ENCODE assay signal across 16 cellular contexts in the genomic region with DNA sequence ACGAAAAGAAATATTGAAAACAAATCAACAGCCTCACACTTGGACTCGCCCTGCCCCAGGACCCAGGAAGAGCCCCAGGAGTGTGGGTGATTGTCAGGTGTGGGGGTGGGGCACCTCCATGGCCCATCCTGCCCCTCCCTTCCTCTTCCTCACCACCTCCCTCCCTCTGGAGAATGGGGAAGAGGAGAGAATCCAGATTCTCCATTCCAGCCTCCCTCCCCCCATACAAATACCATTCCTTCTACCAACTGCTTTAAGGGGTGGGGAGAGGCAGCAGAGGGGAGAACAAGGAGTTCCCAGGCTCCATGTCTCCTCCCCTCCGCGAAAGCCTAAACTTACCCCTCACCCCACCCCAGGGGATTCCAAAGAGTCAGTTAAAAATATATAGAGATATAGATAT. TPM values are rescaled to one million over a fixed set of nuclear protein-coding genes. Genes with fewer than 3 reads are reported as not detected.
DNase-seq lines count a peak whose midpoint lies in the region; ATAC-seq and TF ChIP-seq lines count a peak whose summit lies in the region.
"Had no signal": no experiment of that assay in that cellular context is flagged by ENCODE, and none has a peak within 500 bp of the region (broad histone marks: within the 10 kb centered on the region; RNA-seq: fewer than 3 reads in every experiment).

No MANE protein-coding gene starts in this region.

- POLR2A ChIA-PET in WTC11 (lab: Charles Lee) = no interaction called here
- POLR2A ChIA-PET in naive thymus-derived CD8-positive, alpha-beta T cell (lab: Charles Lee) = no interaction called here

- 33 to 95% methylated on average over 1 to 2 of the region's 4 CpGs for WGBS in gastroesophageal sphincter (ENCODE audit: low coverage in 1 of 2), 2 donors
- WGBS in tibial nerve, 2 donors = 52 to 54% methylated on average over 4 of the region's 4 CpGs

- H3K27me3 ChIP-seq in gastroesophageal sphincter = no peaks in the 10 kb centered on the region
- no peaks in the 10 kb centered on the region for H3K27me3 ChIP-seq in tibial nerve
- H3K27me3 ChIP-seq: neutrophil had no signal

- H3K27ac ChIP-seq in gastroesophageal sphincter (peak overlapping the region; percentile 76 to 100 (median 84)), tibial nerve (peak overlapping the region; percentile 55 to 85 (median 67))
- H3K27ac ChIP-seq: neutrophil had no signal

- no peaks in the 10 kb centered on the region for H3K9me3 Mint-ChIP-seq in WTC11
- no peaks in the 10 kb centered on the region for H3K9me3 Mint-ChIP-seq in naive thymus-derived CD8-positive, alpha-beta T cell
- no peaks in the 10 kb centered on the region for H3K9me3 Mint-ChIP-seq in mesothelial cell of epicardium
- H3K9me3 Mint-ChIP-seq: CD4-positive, alpha-beta memory T cell had no signal

- peak; percentile 14 for ATAC-seq in WTC11
- peak; percentile 86 for ATAC-seq in gastroesophageal sphincter
- no peak for ATAC-seq in naive thymus-derived CD8-positive, alpha-beta T cell
- ATAC-seq: HepG2 had no signal

- DNase-seq in WTC11 (ENCODE audit: low spot score) (no peak), tibial nerve (ENCODE audit: low spot score in 2 of 2) (peak in 1 of 2 donors; percentile 48), mucosa of gallbladder (ENCODE audit: low spot score) (no peak), mesothelial cell of epicardium (ENCODE audit: low spot score in 2 of 2, unreplicated experiment in 2 of 2) (no peak), HuH-7 (ENCODE audit: low spot score) (no peak)
- no peak for DNase-seq in naive thymus-derived CD8-positive, alpha-beta T cell
- no peak for DNase-seq in effector CD8-positive, alpha-beta T cell (lab: John Stamatoyannopoulos, UW)
- DNase-seq: activated CD8-positive, alpha-beta memory T cell treated with anti-CD3 and anti-CD28 coated beads for 24 hours; activated naive CD4-positive, alpha-beta T cell treated with anti-CD3 and anti-CD28 coated beads, Interleukin-2, amount 50 U/mL, for 16 hours; CD4-positive, alpha-beta memory T cell; central memory CD4-positive, alpha-beta T cell; NCI-H1105; NCI-H510A treated with DMSO at 0.1 percent for 48 hours had no signal

- H3K27me3 Mint-ChIP-seq in WTC11 (ENCODE audit: low read depth) (no peaks in the 10 kb centered on the region), mesothelial cell of epicardium (ENCODE audit: low read depth) (no peaks in the 10 kb centered on the region)
- H3K27me3 Mint-ChIP-seq in naive thymus-derived CD8-positive, alpha-beta T cell = no peaks in the 10 kb centered on the region
- H3K27me3 Mint-ChIP-seq: CD4-positive, alpha-beta memory T cell had no signal

- TF ChIP-seq EP300 in gastroesophageal sphincter (IDR thresholded peaks at IDR 0.05) = no peak
- peak; percentile 78 to 81 for TF ChIP-seq EP300 in tibial nerve (IDR thresholded peaks at IDR 0.05)

- H3K36me3 Mint-ChIP-seq in WTC11 = peaks cover 2% of the 10 kb centered on the region; the same call in 1 of the 2 replicates
- H3K36me3 Mint-ChIP-seq in naive thymus-derived CD8-positive, alpha-beta T cell = peaks cover 0 to 39% (median 6%) of the 10 kb centered on the region in 3 donors
- H3K36me3 Mint-ChIP-seq in mesothelial cell of epicardium = peaks cover 17% of the 10 kb centered on the region

- TF ChIP-seq POLR2A in gastroesophageal sphincter (IDR thresholded peaks at IDR 0.05) (no peak), tibial nerve (IDR thresholded peaks at IDR 0.05) (no peak)

- H3K4me1 ChIP-seq in gastroesophageal sphincter = peaks cover 9 to 65% (median 39%) of the 10 kb centered on the region in 3 donors
- H3K4me1 ChIP-seq in tibial nerve = peaks cover 0 to 54% (median 20%) of the 10 kb centered on the region in 4 donors

- H3K4me3 ChIP-seq in gastroesophageal sphincter (no peak overlapping the region), tibial nerve (no peak overlapping the region)

- H3K9me3 ChIP-seq in gastroesophageal sphincter (no peaks in the 10 kb centered on the region), tibial nerve (no peaks in the 10 kb centered on the region)
- H3K9me3 ChIP-seq: neutrophil had no signal

- H3K27ac Mint-ChIP-seq in WTC11 (no peak overlapping the region), mesothelial cell of epicardium (no peak overlapping the region)
- peak overlapping the region in 6 of 10 donors; percentile 37 to 88 (median 64) for H3K27ac Mint-ChIP-seq in naive thymus-derived CD8-positive, alpha-beta T cell

- CTCF ChIA-PET in WTC11 (lab: Charles Lee) = no interaction called here

- peaks cover 42% of the 10 kb centered on the region for H3K4me1 Mint-ChIP-seq in WTC11
- peaks cover 14 to 39% (median 27%) of the 10 kb centered on the region in 4 donors for H3K4me1 Mint-ChIP-seq in naive thymus-derived CD8-positive, alpha-beta T cell
- H3K4me1 Mint-ChIP-seq in mesothelial cell of epicardium = peaks cover 2% of the 10 kb centered on the region

- no peak overlapping the region for H3K4me3 Mint-ChIP-seq in WTC11
- H3K4me3 Mint-ChIP-seq in naive thymus-derived CD8-positive, alpha-beta T cell = no peak overlapping the region
- no peak overlapping the region for H3K4me3 Mint-ChIP-seq in mesothelial cell of epicardium
- H3K4me3 Mint-ChIP-seq: CD4-positive, alpha-beta memory T cell had no signal

- peaks cover 4 to 46% of the 10 kb centered on the region in 2 donors for H3K36me3 ChIP-seq in gastroesophageal sphincter
- peaks cover 6 to 32% (median 9%) of the 10 kb centered on the region in 3 donors for H3K36me3 ChIP-seq in tibial nerve

- TF ChIP-seq CTCF in WTC11 (IDR thresholded peaks at IDR 0.05) = no peak
- no peak for TF ChIP-seq CTCF in gastroesophageal sphincter (IDR thresholded peaks at IDR 0.05)
- TF ChIP-seq CTCF in tibial nerve (IDR thresholded peaks at IDR 0.05) = no peak
- no peak for TF ChIP-seq CTCF in mesothelial cell of epicardium (IDR thresholded peaks at IDR 0.05; ENCODE audit: unreplicated experiment)

TF ChIP-seq in WTC11, 78 proteins besides CTCF, POLR2A, EP300 and RAD21:
- TF ChIP-seq, protein P1, sequence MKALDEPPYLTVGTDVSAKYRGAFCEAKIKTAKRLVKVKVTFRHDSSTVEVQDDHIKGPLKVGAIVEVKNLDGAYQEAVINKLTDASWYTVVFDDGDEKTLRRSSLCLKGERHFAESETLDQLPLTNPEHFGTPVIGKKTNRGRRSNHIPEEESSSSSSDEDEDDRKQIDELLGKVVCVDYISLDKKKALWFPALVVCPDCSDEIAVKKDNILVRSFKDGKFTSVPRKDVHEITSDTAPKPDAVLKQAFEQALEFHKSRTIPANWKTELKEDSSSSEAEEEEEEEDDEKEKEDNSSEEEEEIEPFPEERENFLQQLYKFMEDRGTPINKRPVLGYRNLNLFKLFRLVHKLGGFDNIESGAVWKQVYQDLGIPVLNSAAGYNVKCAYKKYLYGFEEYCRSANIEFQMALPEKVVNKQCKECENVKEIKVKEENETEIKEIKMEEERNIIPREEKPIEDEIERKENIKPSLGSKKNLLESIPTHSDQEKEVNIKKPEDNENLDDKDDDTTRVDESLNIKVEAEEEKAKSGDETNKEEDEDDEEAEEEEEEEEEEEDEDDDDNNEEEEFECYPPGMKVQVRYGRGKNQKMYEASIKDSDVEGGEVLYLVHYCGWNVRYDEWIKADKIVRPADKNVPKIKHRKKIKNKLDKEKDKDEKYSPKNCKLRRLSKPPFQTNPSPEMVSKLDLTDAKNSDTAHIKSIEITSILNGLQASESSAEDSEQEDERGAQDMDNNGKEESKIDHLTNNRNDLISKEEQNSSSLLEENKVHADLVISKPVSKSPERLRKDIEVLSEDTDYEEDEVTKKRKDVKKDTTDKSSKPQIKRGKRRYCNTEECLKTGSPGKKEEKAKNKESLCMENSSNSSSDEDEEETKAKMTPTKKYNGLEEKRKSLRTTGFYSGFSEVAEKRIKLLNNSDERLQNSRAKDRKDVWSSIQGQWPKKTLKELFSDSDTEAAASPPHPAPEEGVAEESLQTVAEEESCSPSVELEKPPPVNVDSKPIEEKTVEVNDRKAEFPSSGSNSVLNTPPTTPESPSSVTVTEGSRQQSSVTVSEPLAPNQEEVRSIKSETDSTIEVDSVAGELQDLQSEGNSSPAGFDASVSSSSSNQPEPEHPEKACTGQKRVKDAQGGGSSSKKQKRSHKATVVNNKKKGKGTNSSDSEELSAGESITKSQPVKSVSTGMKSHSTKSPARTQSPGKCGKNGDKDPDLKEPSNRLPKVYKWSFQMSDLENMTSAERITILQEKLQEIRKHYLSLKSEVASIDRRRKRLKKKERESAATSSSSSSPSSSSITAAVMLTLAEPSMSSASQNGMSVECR (CRISPR knock-in tag; IDR thresholded peaks at IDR 0.05; ENCODE audit: borderline replicate concordance) = no peak
- TF ChIP-seq, protein P2, sequence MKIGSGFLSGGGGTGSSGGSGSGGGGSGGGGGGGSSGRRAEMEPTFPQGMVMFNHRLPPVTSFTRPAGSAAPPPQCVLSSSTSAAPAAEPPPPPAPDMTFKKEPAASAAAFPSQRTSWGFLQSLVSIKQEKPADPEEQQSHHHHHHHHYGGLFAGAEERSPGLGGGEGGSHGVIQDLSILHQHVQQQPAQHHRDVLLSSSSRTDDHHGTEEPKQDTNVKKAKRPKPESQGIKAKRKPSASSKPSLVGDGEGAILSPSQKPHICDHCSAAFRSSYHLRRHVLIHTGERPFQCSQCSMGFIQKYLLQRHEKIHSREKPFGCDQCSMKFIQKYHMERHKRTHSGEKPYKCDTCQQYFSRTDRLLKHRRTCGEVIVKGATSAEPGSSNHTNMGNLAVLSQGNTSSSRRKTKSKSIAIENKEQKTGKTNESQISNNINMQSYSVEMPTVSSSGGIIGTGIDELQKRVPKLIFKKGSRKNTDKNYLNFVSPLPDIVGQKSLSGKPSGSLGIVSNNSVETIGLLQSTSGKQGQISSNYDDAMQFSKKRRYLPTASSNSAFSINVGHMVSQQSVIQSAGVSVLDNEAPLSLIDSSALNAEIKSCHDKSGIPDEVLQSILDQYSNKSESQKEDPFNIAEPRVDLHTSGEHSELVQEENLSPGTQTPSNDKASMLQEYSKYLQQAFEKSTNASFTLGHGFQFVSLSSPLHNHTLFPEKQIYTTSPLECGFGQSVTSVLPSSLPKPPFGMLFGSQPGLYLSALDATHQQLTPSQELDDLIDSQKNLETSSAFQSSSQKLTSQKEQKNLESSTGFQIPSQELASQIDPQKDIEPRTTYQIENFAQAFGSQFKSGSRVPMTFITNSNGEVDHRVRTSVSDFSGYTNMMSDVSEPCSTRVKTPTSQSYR (CRISPR knock-in tag; IDR thresholded peaks at IDR 0.05) = 0 out of 2 replicates have a peak, but pooled peaks have one; percentile 30

RNA-seq across cellular contexts. Expression of a gene that starts 36.7 kb away (rescaled TPM):
- total RNA-seq in WTC11 (2021) (20.6 to 24.1 TPM (median 24.0 TPM) in 3 replicates), gastroesophageal sphincter (10 to 100 TPM; 49.0 to 94.3 (median 67.1) TPM), tibial nerve (10 to 100 TPM; 67.5 to 84.9 (median 70.8) TPM), mucosa of gallbladder (57.8 TPM), mesothelial cell of epicardium (37.4 to 40.9 TPM (median 37.8 TPM) in 3 replicates)
- total RNA-seq in naive thymus-derived CD8-positive, alpha-beta T cell = 10 to 100 TPM; 69.4 to 73.2 TPM
- 10 to 100 TPM in 1 of 3 donors, 1 to 10 TPM in 2; 6.4 to 12.6 (median 6.7) TPM for polyA plus RNA-seq in naive thymus-derived CD8-positive, alpha-beta T cell

Comparison
In these comparisons a context has a peak if more than half of its experiments do, and no peak if none do; other contexts are left out.
1. ATAC-seq: peak in WTC11 (single experiment) and gastroesophageal sphincter (single experiment); none in naive thymus-derived CD8-positive, alpha-beta T cell (0 of 2).
2. H3K27ac Mint-ChIP-seq: peak in naive thymus-derived CD8-positive, alpha-beta T cell (6 of 10); none in WTC11 (single experiment) and mesothelial cell of epicardium (single experiment).